ENCODE assay signal across 40 cellular contexts in the genomic region with DNA sequence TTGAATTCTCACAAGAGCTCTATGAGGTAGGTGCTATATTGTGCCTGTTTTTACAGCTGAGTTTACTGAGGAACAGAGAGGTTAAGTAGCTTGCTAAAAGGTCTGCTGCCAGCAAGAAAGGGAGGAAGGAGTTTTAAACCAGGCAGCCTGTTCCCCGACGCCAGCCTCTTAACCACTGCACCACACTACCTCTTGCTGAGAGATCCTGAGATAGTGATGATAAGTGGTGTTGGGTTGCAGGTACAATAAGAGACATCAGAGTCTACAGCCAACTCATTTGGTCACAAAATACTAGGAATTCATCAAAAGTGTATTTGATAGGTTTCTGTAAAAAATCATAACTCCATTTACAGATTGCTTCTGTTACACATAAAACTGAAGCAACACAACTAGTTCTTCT.
"Had no signal": no experiment of that assay in that cellular context is flagged by ENCODE, and none has a peak within 500 bp of the region (broad histone marks: within the 10 kb centered on the region; RNA-seq: fewer than 3 reads in every experiment).

No MANE protein-coding gene starts in this region.

- H3K4me3 ChIP-seq: adrenal gland, ascending aorta, body of pancreas, breast epithelium, cardiac muscle cell had no signal

- H3K27me3 ChIP-seq: adrenal gland, ascending aorta, body of pancreas, brain microvascular endothelial cell, breast epithelium, cardiac muscle cell had no signal

- H3K36me3 ChIP-seq: adrenal gland, ascending aorta, brain microvascular endothelial cell, breast epithelium, cardiac muscle cell had no signal

- H3K9me3 ChIP-seq: adrenal gland, ascending aorta, body of pancreas, breast epithelium had no signal

- DNase-seq: activated effector memory CD4-positive, alpha-beta T cell treated with anti-CD3 and anti-CD28 coated beads, Interleukin-2, amount 50 U/mL, for 16 hours; activated effector memory CD4-positive, alpha-beta T cell treated with Interleukin-2 at 50 U/mL for 16 hours; activated gamma-delta T cell; activated gamma-delta T cell treated with Interleukin-2 at 50 U/mL for 16 hours; activated naive CD4-positive, alpha-beta T cell; activated naive CD4-positive, alpha-beta T cell treated with anti-CD3 and anti-CD28 coated beads for 36 hours; activated naive CD4-positive, alpha-beta T cell treated with anti-CD3 and anti-CD28 coated beads, Interleukin-2, amount 10 ng/mL, durations not matched to agents 7 days and 5 days; activated naive CD4-positive, alpha-beta T cell treated with anti-CD3 and anti-CD28 coated beads, Interleukin-2, amount 50 U/mL, for 16 hours; activated naive CD4-positive, alpha-beta T cell treated with Interleukin-2 at 50 U/mL for 16 hours; activated naive CD8-positive, alpha-beta T cell treated with anti-CD3 and anti-CD28 coated beads for 36 hours; activated naive CD8-positive, alpha-beta T cell treated with anti-CD3 and anti-CD28 coated beads, Interleukin-2, amount 10 ng/mL, durations not matched to agents 7 days and 5 days; activated naive CD8-positive, alpha-beta T cell treated with anti-CD3 and anti-CD28 coated beads, Interleukin-2, amount 50 U/mL, for 24 hours; activated T-cell treated with anti-CD3 and anti-CD28 coated beads, Interleukin-2, amount 50 U/mL, for 1 hour; activated T-cell treated with anti-CD3 and anti-CD28 coated beads, Interleukin-2, amount 50 U/mL, for 24 hours; activated T-cell treated with anti-CD3 and anti-CD28 coated beads, Interleukin-2, amount 50 U/mL, for 4 hours; activated T-cell treated with anti-CD3 and anti-CD28 coated beads, Interleukin-2, amount 50 U/mL, for 48 hours; activated T-cell treated with anti-CD3 and anti-CD28 coated beads, Interleukin-2, amount 50 U/mL, for 72 hours; adrenal gland; amniotic stem cell; amygdala; anterior cingulate cortex; aorta; body of pancreas; brain microvascular endothelial cell; caudate nucleus; central memory CD4-positive, alpha-beta T cell; cerebellar nuclear complex had no signal

- H3K4me3 Mint-ChIP-seq: activated naive CD4-positive, alpha-beta T cell treated with anti-CD3 and anti-CD28 coated beads for 36 hours; activated naive CD4-positive, alpha-beta T cell treated with anti-CD3 and anti-CD28 coated beads, Interleukin-2, amount 10 ng/mL, durations not matched to agents 7 days and 5 days; activated naive CD4-positive, alpha-beta T cell treated with anti-CD3 and anti-CD28 coated beads, Interleukin-2, amount 50 U/mL, for 24 hours; activated naive CD8-positive, alpha-beta T cell; activated naive CD8-positive, alpha-beta T cell treated with anti-CD3 and anti-CD28 coated beads for 36 hours; activated naive CD8-positive, alpha-beta T cell treated with anti-CD3 and anti-CD28 coated beads, Interleukin-2, amount 10 ng/mL, durations not matched to agents 7 days and 5 days; activated naive CD8-positive, alpha-beta T cell treated with anti-CD3 and anti-CD28 coated beads, Interleukin-2, amount 50 U/mL, for 24 hours; activated T-cell treated with anti-CD3 and anti-CD28 coated beads, Interleukin-2, amount 50 U/mL, for 24 hours; activated T-cell treated with anti-CD3 and anti-CD28 coated beads, Interleukin-2, amount 50 U/mL, for 4 hours; activated T-cell treated with anti-CD3 and anti-CD28 coated beads, Interleukin-2, amount 50 U/mL, for 72 hours; activated T-helper 1 cell treated with anti-CD3 and anti-CD28 coated beads, Interleukin-12 subunit alpha, Interleukin-12 subunit beta, Interleukin-2, Interleukin-4 antibody, amounts not matched to agents 30 ng/mL and 10 ng/mL and 1 ng/mL, durations not matched to agents 14 hours and 24 hours and 36 hours; activated T-helper 17 cell treated with anti-CD3 and anti-CD28 coated beads, Interleukin-2, amount 50 U/mL, for 72 hours; brain; central memory CD8-positive, alpha-beta T cell had no signal

- H3K4me1 ChIP-seq: ascending aorta, body of pancreas had no signal

- ATAC-seq: activated naive CD4-positive, alpha-beta T cell treated with anti-CD3 and anti-CD28 coated beads, Interleukin-2, amount 50 U/mL, for 72 hours; activated naive CD8-positive, alpha-beta T cell treated with anti-CD3 and anti-CD28 coated beads, Interleukin-2, amount 50 U/mL, for 24 hours; activated T-cell treated with anti-CD3 and anti-CD28 coated beads, Interleukin-2, amount 50 U/mL, for 4 hours; activated T-cell treated with anti-CD3 and anti-CD28 coated beads, Interleukin-2, amount 50 U/mL, for 72 hours; activated T-helper 17 cell treated with anti-CD3 and anti-CD28 coated beads, Interleukin-2, amount 50 U/mL, for 72 hours; body of pancreas had no signal

- H3K4me1 Mint-ChIP-seq: central memory CD8-positive, alpha-beta T cell had no signal

- H3K27ac Mint-ChIP-seq: activated naive CD4-positive, alpha-beta T cell treated with anti-CD3 and anti-CD28 coated beads for 36 hours; activated naive CD4-positive, alpha-beta T cell treated with anti-CD3 and anti-CD28 coated beads, Interleukin-2, amount 10 ng/mL, durations not matched to agents 7 days and 5 days; activated naive CD4-positive, alpha-beta T cell treated with anti-CD3 and anti-CD28 coated beads, Interleukin-2, amount 50 U/mL, for 24 hours; activated naive CD8-positive, alpha-beta T cell; activated naive CD8-positive, alpha-beta T cell treated with anti-CD3 and anti-CD28 coated beads for 36 hours; activated naive CD8-positive, alpha-beta T cell treated with anti-CD3 and anti-CD28 coated beads, Interleukin-2, amount 10 ng/mL, durations not matched to agents 7 days and 5 days; activated naive CD8-positive, alpha-beta T cell treated with anti-CD3 and anti-CD28 coated beads, Interleukin-2, amount 50 U/mL, for 24 hours; activated T-cell treated with anti-CD3 and anti-CD28 coated beads, Interleukin-2, amount 50 U/mL, for 24 hours; activated T-cell treated with anti-CD3 and anti-CD28 coated beads, Interleukin-2, amount 50 U/mL, for 72 hours; activated T-helper 1 cell treated with anti-CD3 and anti-CD28 coated beads, Interleukin-12 subunit alpha, Interleukin-12 subunit beta, Interleukin-2, Interleukin-4 antibody, amounts not matched to agents 30 ng/mL and 10 ng/mL and 1 ng/mL, durations not matched to agents 14 hours and 24 hours and 36 hours; activated T-helper 17 cell treated with anti-CD3 and anti-CD28 coated beads, Interleukin-2, amount 50 U/mL, for 72 hours; activated T-helper 2 cell treated with anti-CD3 and anti-CD28 coated beads, Interferon-gamma antibody, Interleukin-2, Interleukin-4, amounts not matched to agents 10 μg/mL and 5 μg/mL and 100 μg/mL, durations not matched to agents 14 hours and 24 hours and 36 hours; brain had no signal

- H3K27ac ChIP-seq: adrenal gland, ascending aorta, body of pancreas, brain microvascular endothelial cell, breast epithelium, cardiac muscle cell had no signal

- H3K9me3 Mint-ChIP-seq: activated naive CD4-positive, alpha-beta T cell treated with anti-CD3 and anti-CD28 coated beads for 36 hours; activated naive CD4-positive, alpha-beta T cell treated with anti-CD3 and anti-CD28 coated beads, Interleukin-2, amount 10 ng/mL, durations not matched to agents 7 days and 5 days; activated naive CD4-positive, alpha-beta T cell treated with anti-CD3 and anti-CD28 coated beads, Interleukin-2, amount 50 U/mL, for 24 hours; activated naive CD4-positive, alpha-beta T cell treated with anti-CD3 and anti-CD28 coated beads, Interleukin-2, amount 50 U/mL, for 72 hours; activated naive CD8-positive, alpha-beta T cell treated with anti-CD3 and anti-CD28 coated beads for 36 hours; activated naive CD8-positive, alpha-beta T cell treated with anti-CD3 and anti-CD28 coated beads, Interleukin-2, amount 50 U/mL, for 24 hours; activated T-cell treated with anti-CD3 and anti-CD28 coated beads, Interleukin-2, amount 50 U/mL, for 24 hours; activated T-cell treated with anti-CD3 and anti-CD28 coated beads, Interleukin-2, amount 50 U/mL, for 4 hours; activated T-cell treated with anti-CD3 and anti-CD28 coated beads, Interleukin-2, amount 50 U/mL, for 72 hours; activated T-helper 1 cell treated with anti-CD3 and anti-CD28 coated beads, Interleukin-12 subunit alpha, Interleukin-12 subunit beta, Interleukin-2, Interleukin-4 antibody, amounts not matched to agents 30 ng/mL and 10 ng/mL and 1 ng/mL, durations not matched to agents 14 hours and 24 hours and 36 hours; activated T-helper 17 cell treated with anti-CD3 and anti-CD28 coated beads, Interleukin-2, amount 50 U/mL, for 72 hours; activated T-helper 2 cell treated with anti-CD3 and anti-CD28 coated beads, Interferon-gamma antibody, Interleukin-2, Interleukin-4, amounts not matched to agents 10 μg/mL and 5 μg/mL and 100 μg/mL, durations not matched to agents 14 hours and 24 hours and 36 hours; brain; central memory CD8-positive, alpha-beta T cell had no signal

- FAIRE-seq: astrocyte, bronchial epithelial cell had no signal

- H3K27me3 Mint-ChIP-seq: activated naive CD8-positive, alpha-beta T cell treated with anti-CD3 and anti-CD28 coated beads for 36 hours; activated T-helper 17 cell treated with anti-CD3 and anti-CD28 coated beads, Interleukin-2, amount 50 U/mL, for 72 hours had no signal
